ENCODE assay signal across 2 cellular contexts in the genomic region with DNA sequence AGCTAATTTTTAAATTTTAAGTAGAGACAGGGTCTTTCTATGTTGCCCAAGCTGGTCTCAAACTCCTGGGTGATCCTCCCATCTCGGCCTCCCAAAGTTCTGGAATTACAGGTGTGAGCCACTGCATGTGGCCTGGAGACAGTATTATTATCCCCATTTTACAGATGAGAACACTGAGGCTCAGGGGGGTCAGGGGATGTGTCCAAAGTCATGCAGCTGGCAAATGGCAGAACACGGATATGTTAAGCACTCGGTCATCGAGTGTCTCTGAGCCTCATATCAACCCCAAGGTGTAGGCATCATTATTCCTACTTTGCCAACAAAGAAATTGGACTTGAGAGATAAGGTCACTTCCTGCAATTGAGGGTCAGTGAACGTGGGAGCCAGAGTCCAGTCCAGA.
TF ChIP-seq lines count a peak whose summit lies in the region.

No MANE protein-coding gene starts in this region.

TF ChIP-seq in K562, 482 proteins besides CTCF, POLR2A, EP300 and RAD21 (continues in another document):
- TF ChIP-seq IFI16 (CRISPR knock-in tag; IDR thresholded peaks at IDR 0.05) (no peak), MTA1 (IDR thresholded peaks at IDR 0.05; ENCODE audit: borderline replicate concordance) (no peak), YBX1 (IDR thresholded peaks at IDR 0.05) (no peak), GABPB1 (CRISPR knock-in tag; IDR thresholded peaks at IDR 0.05) (no peak), HCFC1 (IDR thresholded peaks at IDR 0.05; ENCODE audit: low read depth, low read length) (no peak), SMARCA5 (IDR thresholded peaks at IDR 0.05) (0 out of 2 replicates have a peak, but pooled peaks have one; percentile 24), MEIS2 (IDR thresholded peaks at IDR 0.05; ENCODE audit: partially characterized antibody) (no peak), MTA3 (IDR thresholded peaks at IDR 0.05; ENCODE audit: borderline replicate concordance) (no peak), PRPF4 (IDR thresholded peaks at IDR 0.05; ENCODE audit: insufficient read depth, low read depth, low read length, poor library complexity, severe bottlenecking) (no peak), ZNF77 (CRISPR knock-in tag; IDR thresholded peaks at IDR 0.05) (no peak), NCOA4 (IDR thresholded peaks at IDR 0.05; ENCODE audit: partially characterized antibody) (no peak), RCOR1 (IDR thresholded peaks at IDR 0.05; ENCODE audit: borderline replicate concordance in 1 of 2, low read depth in 2 of 2, low read length in 2 of 2) (0 out of 4 replicates have a peak, but pooled peaks of 1 of the 2 experiments have one; percentile 13), HMG20B (CRISPR knock-in tag; IDR thresholded peaks at IDR 0.05) (no peak), ZNF436 (CRISPR knock-in tag; IDR thresholded peaks at IDR 0.05) (no peak), ILF3 (IDR thresholded peaks at IDR 0.05; ENCODE audit: borderline replicate concordance) (no peak), ZNF699 (CRISPR knock-in tag; IDR thresholded peaks at IDR 0.05; ENCODE audit: insufficient replicate concordance) (no peak), RBM25 (IDR thresholded peaks at IDR 0.05; ENCODE audit: low read depth, low read length, severe bottlenecking) (peak; percentile 35), BHLHE40 (IDR thresholded peaks at IDR 0.05; ENCODE audit: low read length) (no peak), KAT2B (IDR thresholded peaks at IDR 0.05; ENCODE audit: low read depth, low read length) (no peak), ADNP (tag; IDR thresholded peaks at IDR 0.05) (0 out of 2 replicates have a peak, but pooled peaks have one; percentile 26)
- TF ChIP-seq, protein P1, sequence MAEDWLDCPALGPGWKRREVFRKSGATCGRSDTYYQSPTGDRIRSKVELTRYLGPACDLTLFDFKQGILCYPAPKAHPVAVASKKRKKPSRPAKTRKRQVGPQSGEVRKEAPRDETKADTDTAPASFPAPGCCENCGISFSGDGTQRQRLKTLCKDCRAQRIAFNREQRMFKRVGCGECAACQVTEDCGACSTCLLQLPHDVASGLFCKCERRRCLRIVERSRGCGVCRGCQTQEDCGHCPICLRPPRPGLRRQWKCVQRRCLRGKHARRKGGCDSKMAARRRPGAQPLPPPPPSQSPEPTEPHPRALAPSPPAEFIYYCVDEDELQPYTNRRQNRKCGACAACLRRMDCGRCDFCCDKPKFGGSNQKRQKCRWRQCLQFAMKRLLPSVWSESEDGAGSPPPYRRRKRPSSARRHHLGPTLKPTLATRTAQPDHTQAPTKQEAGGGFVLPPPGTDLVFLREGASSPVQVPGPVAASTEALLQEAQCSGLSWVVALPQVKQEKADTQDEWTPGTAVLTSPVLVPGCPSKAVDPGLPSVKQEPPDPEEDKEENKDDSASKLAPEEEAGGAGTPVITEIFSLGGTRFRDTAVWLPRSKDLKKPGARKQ (CRISPR knock-in tag; IDR thresholded peaks at IDR 0.05) = no peak
- TF ChIP-seq, protein P2, sequence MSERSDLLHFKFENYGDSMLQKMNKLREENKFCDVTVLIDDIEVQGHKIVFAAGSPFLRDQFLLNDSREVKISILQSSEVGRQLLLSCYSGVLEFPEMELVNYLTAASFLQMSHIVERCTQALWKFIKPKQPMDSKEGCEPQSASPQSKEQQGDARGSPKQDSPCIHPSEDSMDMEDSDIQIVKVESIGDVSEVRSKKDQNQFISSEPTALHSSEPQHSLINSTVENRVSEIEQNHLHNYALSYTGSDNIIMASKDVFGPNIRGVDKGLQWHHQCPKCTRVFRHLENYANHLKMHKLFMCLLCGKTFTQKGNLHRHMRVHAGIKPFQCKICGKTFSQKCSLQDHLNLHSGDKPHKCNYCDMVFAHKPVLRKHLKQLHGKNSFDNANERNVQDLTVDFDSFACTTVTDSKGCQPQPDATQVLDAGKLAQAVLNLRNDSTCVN (CRISPR knock-in tag; IDR thresholded peaks at IDR 0.05) = no peak
- TF ChIP-seq, protein P3, sequence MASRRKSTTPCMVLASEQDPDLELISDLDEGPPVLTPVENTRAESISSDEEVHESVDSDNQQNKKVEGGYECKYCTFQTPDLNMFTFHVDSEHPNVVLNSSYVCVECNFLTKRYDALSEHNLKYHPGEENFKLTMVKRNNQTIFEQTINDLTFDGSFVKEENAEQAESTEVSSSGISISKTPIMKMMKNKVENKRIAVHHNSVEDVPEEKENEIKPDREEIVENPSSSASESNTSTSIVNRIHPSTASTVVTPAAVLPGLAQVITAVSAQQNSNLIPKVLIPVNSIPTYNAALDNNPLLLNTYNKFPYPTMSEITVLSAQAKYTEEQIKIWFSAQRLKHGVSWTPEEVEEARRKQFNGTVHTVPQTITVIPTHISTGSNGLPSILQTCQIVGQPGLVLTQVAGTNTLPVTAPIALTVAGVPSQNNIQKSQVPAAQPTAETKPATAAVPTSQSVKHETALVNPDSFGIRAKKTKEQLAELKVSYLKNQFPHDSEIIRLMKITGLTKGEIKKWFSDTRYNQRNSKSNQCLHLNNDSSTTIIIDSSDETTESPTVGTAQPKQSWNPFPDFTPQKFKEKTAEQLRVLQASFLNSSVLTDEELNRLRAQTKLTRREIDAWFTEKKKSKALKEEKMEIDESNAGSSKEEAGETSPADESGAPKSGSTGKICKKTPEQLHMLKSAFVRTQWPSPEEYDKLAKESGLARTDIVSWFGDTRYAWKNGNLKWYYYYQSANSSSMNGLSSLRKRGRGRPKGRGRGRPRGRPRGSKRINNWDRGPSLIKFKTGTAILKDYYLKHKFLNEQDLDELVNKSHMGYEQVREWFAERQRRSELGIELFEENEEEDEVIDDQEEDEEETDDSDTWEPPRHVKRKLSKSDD (conservative IDR thresholded peaks at IDR 0.05; ENCODE audit: low read length) = no peak
- TF ChIP-seq, protein P4, sequence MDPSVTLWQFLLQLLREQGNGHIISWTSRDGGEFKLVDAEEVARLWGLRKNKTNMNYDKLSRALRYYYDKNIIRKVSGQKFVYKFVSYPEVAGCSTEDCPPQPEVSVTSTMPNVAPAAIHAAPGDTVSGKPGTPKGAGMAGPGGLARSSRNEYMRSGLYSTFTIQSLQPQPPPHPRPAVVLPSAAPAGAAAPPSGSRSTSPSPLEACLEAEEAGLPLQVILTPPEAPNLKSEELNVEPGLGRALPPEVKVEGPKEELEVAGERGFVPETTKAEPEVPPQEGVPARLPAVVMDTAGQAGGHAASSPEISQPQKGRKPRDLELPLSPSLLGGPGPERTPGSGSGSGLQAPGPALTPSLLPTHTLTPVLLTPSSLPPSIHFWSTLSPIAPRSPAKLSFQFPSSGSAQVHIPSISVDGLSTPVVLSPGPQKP (CRISPR knock-in tag; IDR thresholded peaks at IDR 0.05) = no peak
- TF ChIP-seq, protein P5, sequence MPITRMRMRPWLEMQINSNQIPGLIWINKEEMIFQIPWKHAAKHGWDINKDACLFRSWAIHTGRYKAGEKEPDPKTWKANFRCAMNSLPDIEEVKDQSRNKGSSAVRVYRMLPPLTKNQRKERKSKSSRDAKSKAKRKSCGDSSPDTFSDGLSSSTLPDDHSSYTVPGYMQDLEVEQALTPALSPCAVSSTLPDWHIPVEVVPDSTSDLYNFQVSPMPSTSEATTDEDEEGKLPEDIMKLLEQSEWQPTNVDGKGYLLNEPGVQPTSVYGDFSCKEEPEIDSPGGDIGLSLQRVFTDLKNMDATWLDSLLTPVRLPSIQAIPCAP (CRISPR knock-in tag; IDR thresholded peaks at IDR 0.05; ENCODE audit: borderline replicate concordance) = no peak

TF ChIP-seq in WTC11, 78 proteins besides CTCF, POLR2A, EP300 and RAD21:
- TF ChIP-seq IRF2 (CRISPR knock-in tag; IDR thresholded peaks at IDR 0.05; ENCODE audit: borderline replicate concordance, low read depth) (no peak), ZNF317 (CRISPR knock-in tag; IDR thresholded peaks at IDR 0.05; ENCODE audit: borderline replicate concordance, low read depth) (no peak), SOX15 (CRISPR knock-in tag; IDR thresholded peaks at IDR 0.05) (no peak), SMAD3 (CRISPR knock-in tag; IDR thresholded peaks at IDR 0.05; ENCODE audit: borderline replicate concordance) (no peak), HMGA2 (CRISPR knock-in tag; IDR thresholded peaks at IDR 0.05) (no peak)
- TF ChIP-seq, protein P6, sequence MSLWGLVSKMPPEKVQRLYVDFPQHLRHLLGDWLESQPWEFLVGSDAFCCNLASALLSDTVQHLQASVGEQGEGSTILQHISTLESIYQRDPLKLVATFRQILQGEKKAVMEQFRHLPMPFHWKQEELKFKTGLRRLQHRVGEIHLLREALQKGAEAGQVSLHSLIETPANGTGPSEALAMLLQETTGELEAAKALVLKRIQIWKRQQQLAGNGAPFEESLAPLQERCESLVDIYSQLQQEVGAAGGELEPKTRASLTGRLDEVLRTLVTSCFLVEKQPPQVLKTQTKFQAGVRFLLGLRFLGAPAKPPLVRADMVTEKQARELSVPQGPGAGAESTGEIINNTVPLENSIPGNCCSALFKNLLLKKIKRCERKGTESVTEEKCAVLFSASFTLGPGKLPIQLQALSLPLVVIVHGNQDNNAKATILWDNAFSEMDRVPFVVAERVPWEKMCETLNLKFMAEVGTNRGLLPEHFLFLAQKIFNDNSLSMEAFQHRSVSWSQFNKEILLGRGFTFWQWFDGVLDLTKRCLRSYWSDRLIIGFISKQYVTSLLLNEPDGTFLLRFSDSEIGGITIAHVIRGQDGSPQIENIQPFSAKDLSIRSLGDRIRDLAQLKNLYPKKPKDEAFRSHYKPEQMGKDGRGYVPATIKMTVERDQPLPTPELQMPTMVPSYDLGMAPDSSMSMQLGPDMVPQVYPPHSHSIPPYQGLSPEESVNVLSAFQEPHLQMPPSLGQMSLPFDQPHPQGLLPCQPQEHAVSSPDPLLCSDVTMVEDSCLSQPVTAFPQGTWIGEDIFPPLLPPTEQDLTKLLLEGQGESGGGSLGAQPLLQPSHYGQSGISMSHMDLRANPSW (CRISPR knock-in tag; conservative IDR thresholded peaks at IDR 0.05; ENCODE audit: low read depth) = no peak
- TF ChIP-seq, protein P7, sequence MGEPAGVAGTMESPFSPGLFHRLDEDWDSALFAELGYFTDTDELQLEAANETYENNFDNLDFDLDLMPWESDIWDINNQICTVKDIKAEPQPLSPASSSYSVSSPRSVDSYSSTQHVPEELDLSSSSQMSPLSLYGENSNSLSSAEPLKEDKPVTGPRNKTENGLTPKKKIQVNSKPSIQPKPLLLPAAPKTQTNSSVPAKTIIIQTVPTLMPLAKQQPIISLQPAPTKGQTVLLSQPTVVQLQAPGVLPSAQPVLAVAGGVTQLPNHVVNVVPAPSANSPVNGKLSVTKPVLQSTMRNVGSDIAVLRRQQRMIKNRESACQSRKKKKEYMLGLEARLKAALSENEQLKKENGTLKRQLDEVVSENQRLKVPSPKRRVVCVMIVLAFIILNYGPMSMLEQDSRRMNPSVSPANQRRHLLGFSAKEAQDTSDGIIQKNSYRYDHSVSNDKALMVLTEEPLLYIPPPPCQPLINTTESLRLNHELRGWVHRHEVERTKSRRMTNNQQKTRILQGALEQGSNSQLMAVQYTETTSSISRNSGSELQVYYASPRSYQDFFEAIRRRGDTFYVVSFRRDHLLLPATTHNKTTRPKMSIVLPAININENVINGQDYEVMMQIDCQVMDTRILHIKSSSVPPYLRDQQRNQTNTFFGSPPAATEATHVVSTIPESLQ (CRISPR knock-in tag; IDR thresholded peaks at IDR 0.05) = no peak
- TF ChIP-seq, protein P5 (CRISPR knock-in tag; IDR thresholded peaks at IDR 0.05) = no peak
- TF ChIP-seq, protein P8, sequence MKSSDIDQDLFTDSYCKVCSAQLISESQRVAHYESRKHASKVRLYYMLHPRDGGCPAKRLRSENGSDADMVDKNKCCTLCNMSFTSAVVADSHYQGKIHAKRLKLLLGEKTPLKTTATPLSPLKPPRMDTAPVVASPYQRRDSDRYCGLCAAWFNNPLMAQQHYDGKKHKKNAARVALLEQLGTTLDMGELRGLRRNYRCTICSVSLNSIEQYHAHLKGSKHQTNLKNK (CRISPR knock-in tag; IDR thresholded peaks at IDR 0.05) = no peak
